In the genomic region with DNA sequence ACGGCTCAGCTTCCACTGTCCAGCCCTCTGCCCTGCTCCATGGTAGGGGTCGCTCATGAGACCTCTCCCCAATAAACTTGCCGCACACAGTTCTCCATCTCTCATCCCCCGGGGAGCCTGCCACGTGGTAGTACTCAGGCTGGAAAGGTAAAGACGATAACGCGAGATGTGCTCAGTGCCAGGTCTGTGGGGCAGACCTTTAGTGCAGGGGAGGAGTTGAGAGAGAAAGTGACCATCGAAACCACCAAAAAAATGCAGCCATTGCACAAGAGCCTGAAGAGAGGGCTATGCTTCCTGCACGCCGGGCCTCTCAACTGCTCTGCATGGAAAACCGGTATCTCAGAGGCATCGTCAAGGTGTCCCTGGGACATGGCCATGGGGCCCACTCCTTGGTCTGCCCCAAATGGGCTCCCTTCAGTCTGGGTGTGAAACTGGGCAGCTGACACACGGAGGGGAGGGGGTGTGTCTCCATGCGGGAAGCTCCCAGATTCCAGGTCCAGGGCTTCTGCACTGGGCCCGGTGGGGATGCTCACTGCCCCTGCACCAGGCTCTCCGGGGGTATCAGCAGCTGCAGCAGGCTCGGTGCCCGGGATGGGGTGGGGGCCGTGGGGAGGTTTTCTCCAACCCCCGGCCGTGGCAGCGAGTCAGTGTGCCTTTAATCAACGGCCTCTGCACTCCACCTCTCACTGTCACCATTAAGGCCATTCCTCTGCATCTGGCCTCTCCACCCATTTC, we compare ENCODE assay signal across 36 cellular contexts. TPM values are rescaled to one million over a fixed set of nuclear protein-coding genes. Genes with fewer than 3 reads are reported as not detected.
"Had no signal": no experiment of that assay in that cellular context is flagged by ENCODE, and none has a peak within 500 bp of the region (broad histone marks: within the 10 kb centered on the region; RNA-seq: fewer than 3 reads in every experiment).

No MANE protein-coding gene starts in this region.

- H3K27ac ChIP-seq: ascending aorta, cardiac muscle cell, coronary artery, dorsolateral prefrontal cortex, gastroesophageal sphincter, sigmoid colon, stomach, thyroid gland, upper lobe of left lung had no signal

- H3K27ac Mint-ChIP-seq: activated CD4-positive, alpha-beta memory T cell treated with anti-CD3 and anti-CD28 coated beads, Interleukin-2, amount 10 ng/mL, durations not matched to agents 7 days and 5 days; activated CD4-positive, alpha-beta T cell treated with anti-CD3 and anti-CD28 coated beads, Interleukin-2, amount 10 ng/mL, durations not matched to agents 7 days and 5 days; activated naive CD4-positive, alpha-beta T cell treated with anti-CD3 and anti-CD28 coated beads, Interleukin-2, amount 10 ng/mL, durations not matched to agents 7 days and 5 days; activated naive CD8-positive, alpha-beta T cell treated with anti-CD3 and anti-CD28 coated beads, Interleukin-2, amount 10 ng/mL, durations not matched to agents 7 days and 5 days; activated T-cell treated with anti-CD3 and anti-CD28 coated beads, Interleukin-2, amount 50 U/mL, for 24 hours; effector memory CD8-positive, alpha-beta T cell; natural killer cell treated with Interleukin-12 subunit alpha and Interleukin-12 subunit beta and Interleukin-15 and Interleukin-18, amount 100 ng/mL, for 72 hours; stimulated activated effector memory CD8-positive, alpha-beta T cell treated with anti-CD3 and anti-CD28 coated beads, Interleukin-12 subunit alpha, Interleukin-12 subunit beta, amount 100 ng/mL, for 72 hours; WTC11 had no signal

- DNase-seq: activated CD4-positive, alpha-beta memory T cell treated with anti-CD3 and anti-CD28 coated beads, Interleukin-2, amount 10 ng/mL, durations not matched to agents 7 days and 5 days; activated CD4-positive, alpha-beta T cell treated with anti-CD3 and anti-CD28 coated beads for 1 hour; activated CD4-positive, alpha-beta T cell treated with anti-CD3 and anti-CD28 coated beads, Interleukin-2, amount 10 ng/mL, durations not matched to agents 7 days and 5 days; activated CD8-positive, alpha-beta memory T cell treated with anti-CD3 and anti-CD28 coated beads, Interleukin-2, amount 50 U/mL, for 48 hours; activated gamma-delta T cell; activated naive CD4-positive, alpha-beta T cell treated with anti-CD3 and anti-CD28 coated beads, Interleukin-2, amount 10 ng/mL, durations not matched to agents 7 days and 5 days; activated naive CD8-positive, alpha-beta T cell treated with anti-CD3 and anti-CD28 coated beads, Interleukin-2, amount 10 ng/mL, durations not matched to agents 7 days and 5 days; activated T-cell treated with anti-CD3 and anti-CD28 coated beads, Interleukin-2, amount 50 U/mL, for 24 hours; dorsolateral prefrontal cortex; effector memory CD8-positive, alpha-beta T cell; erythroblast; hippocampal formation; sigmoid colon; small intestine; stimulated activated CD4-positive, alpha-beta T cell treated with anti-CD3 and anti-CD28 coated beads, Interleukin-4, amount 100 ng/mL, for 24 hours; stomach; T-helper 17 cell; T1000; thyroid gland had no signal

- FAIRE-seq: small intestine had no signal

- H3K4me1 ChIP-seq: sigmoid colon had no signal

- ATAC-seq: effector memory CD8-positive, alpha-beta T cell; gastroesophageal sphincter; left lobe of liver; mucosa of descending colon; natural killer cell treated with Interleukin-12 subunit alpha and Interleukin-12 subunit beta and Interleukin-15 and Interleukin-18, amount 100 ng/mL, for 72 hours; stimulated activated effector memory CD8-positive, alpha-beta T cell treated with anti-CD3 and anti-CD28 coated beads, Interleukin-12 subunit alpha, Interleukin-12 subunit beta, amount 100 ng/mL, for 72 hours; T-helper 17 cell; WTC11 had no signal

- H3K4me3 Mint-ChIP-seq: activated CD4-positive, alpha-beta memory T cell treated with anti-CD3 and anti-CD28 coated beads, Interleukin-2, amount 10 ng/mL, durations not matched to agents 7 days and 5 days; activated CD4-positive, alpha-beta T cell treated with anti-CD3 and anti-CD28 coated beads, Interleukin-2, amount 10 ng/mL, durations not matched to agents 7 days and 5 days; activated naive CD4-positive, alpha-beta T cell treated with anti-CD3 and anti-CD28 coated beads, Interleukin-2, amount 10 ng/mL, durations not matched to agents 7 days and 5 days; activated naive CD8-positive, alpha-beta T cell treated with anti-CD3 and anti-CD28 coated beads, Interleukin-2, amount 10 ng/mL, durations not matched to agents 7 days and 5 days; activated T-cell treated with anti-CD3 and anti-CD28 coated beads, Interleukin-2, amount 50 U/mL, for 24 hours; brain; effector memory CD8-positive, alpha-beta T cell; natural killer cell treated with Interleukin-12 subunit alpha and Interleukin-12 subunit beta and Interleukin-15 and Interleukin-18, amount 100 ng/mL, for 72 hours; stimulated activated effector memory CD8-positive, alpha-beta T cell treated with anti-CD3 and anti-CD28 coated beads, Interleukin-12 subunit alpha, Interleukin-12 subunit beta, amount 100 ng/mL, for 72 hours; T-helper 17 cell; WTC11 had no signal

- H3K36me3 Mint-ChIP-seq: activated naive CD4-positive, alpha-beta T cell treated with anti-CD3 and anti-CD28 coated beads, Interleukin-2, amount 10 ng/mL, durations not matched to agents 7 days and 5 days; activated naive CD8-positive, alpha-beta T cell treated with anti-CD3 and anti-CD28 coated beads, Interleukin-2, amount 10 ng/mL, durations not matched to agents 7 days and 5 days; brain; natural killer cell treated with Interleukin-12 subunit alpha and Interleukin-12 subunit beta and Interleukin-15 and Interleukin-18, amount 100 ng/mL, for 72 hours; WTC11 had no signal

- H3K9me3 Mint-ChIP-seq: activated CD4-positive, alpha-beta memory T cell treated with anti-CD3 and anti-CD28 coated beads, Interleukin-2, amount 10 ng/mL, durations not matched to agents 7 days and 5 days; activated CD4-positive, alpha-beta T cell treated with anti-CD3 and anti-CD28 coated beads, Interleukin-2, amount 10 ng/mL, durations not matched to agents 7 days and 5 days; activated naive CD4-positive, alpha-beta T cell treated with anti-CD3 and anti-CD28 coated beads, Interleukin-2, amount 10 ng/mL, durations not matched to agents 7 days and 5 days; activated naive CD8-positive, alpha-beta T cell treated with anti-CD3 and anti-CD28 coated beads, Interleukin-2, amount 10 ng/mL, durations not matched to agents 7 days and 5 days; activated T-cell treated with anti-CD3 and anti-CD28 coated beads, Interleukin-2, amount 50 U/mL, for 24 hours; effector memory CD8-positive, alpha-beta T cell; natural killer cell treated with Interleukin-12 subunit alpha and Interleukin-12 subunit beta and Interleukin-15 and Interleukin-18, amount 100 ng/mL, for 72 hours; stimulated activated effector memory CD8-positive, alpha-beta T cell treated with anti-CD3 and anti-CD28 coated beads, Interleukin-12 subunit alpha, Interleukin-12 subunit beta, amount 100 ng/mL, for 72 hours; WTC11 had no signal

- H3K36me3 ChIP-seq: ascending aorta, cardiac muscle cell, gastroesophageal sphincter, sigmoid colon, stomach, thyroid gland, upper lobe of left lung had no signal

- H3K9me3 ChIP-seq: ascending aorta, gastroesophageal sphincter, mucosa of descending colon, sigmoid colon, stomach, thyroid gland, upper lobe of left lung had no signal

- H3K4me3 ChIP-seq: ascending aorta, cardiac muscle cell, coronary artery, dorsolateral prefrontal cortex, gastroesophageal sphincter, mucosa of descending colon, sigmoid colon, stomach, thyroid gland, upper lobe of left lung had no signal

- H3K27me3 ChIP-seq: ascending aorta, cardiac muscle cell, dorsolateral prefrontal cortex, gastroesophageal sphincter, sigmoid colon, stomach, thyroid gland, upper lobe of left lung had no signal

- H3K27me3 Mint-ChIP-seq: activated T-cell treated with anti-CD3 and anti-CD28 coated beads, Interleukin-2, amount 50 U/mL, for 24 hours; natural killer cell treated with Interleukin-12 subunit alpha and Interleukin-12 subunit beta and Interleukin-15 and Interleukin-18, amount 100 ng/mL, for 72 hours; T-helper 17 cell had no signal

RNA-seq across cellular contexts. Expression of gene AANAT, which starts 4.7 kb away (rescaled TPM):
- total RNA-seq: activated CD4-positive, alpha-beta memory T cell treated with anti-CD3 and anti-CD28 coated beads, Interleukin-2, amount 10 ng/mL, durations not matched to agents 7 days and 5 days; activated CD4-positive, alpha-beta T cell treated with anti-CD3 and anti-CD28 coated beads, Interleukin-2, amount 10 ng/mL, durations not matched to agents 7 days and 5 days; activated naive CD8-positive, alpha-beta T cell treated with anti-CD3 and anti-CD28 coated beads, Interleukin-2, amount 10 ng/mL, durations not matched to agents 7 days and 5 days; ascending aorta; gastroesophageal sphincter; kidney epithelial cell; left lobe of liver; lung microvascular endothelial cell; mesenteric fat pad; mucosa of descending colon; myocyte; osteocyte; posterior vena cava; sigmoid colon; stomach; T-helper 17 cell; upper lobe of left lung had no signal
- polyA plus RNA-seq: small intestine had no signal
